Comparison of ENCODE assay signal across 1 cellular context in genomic region chr11:65791719-65792213, GRCh38.
TF ChIP-seq lines count a peak whose summit lies in the region.

No MANE protein-coding gene starts in this region.

TF ChIP-seq in HEK293T, 16 proteins besides CTCF, POLR2A, EP300 and RAD21 (continued from another document):
- TF ChIP-seq FOXK2 (IDR thresholded peaks at IDR 0.05) (no peak), FOXA1 (IDR thresholded peaks at IDR 0.05) (no peak), FOXM1 (IDR thresholded peaks at IDR 0.05; ENCODE audit: borderline replicate concordance) (no peak), L3MBTL2 (conservative IDR thresholded peaks at IDR 0.05) (no peak), CTBP1 (IDR thresholded peaks at IDR 0.05; ENCODE audit: borderline replicate concordance) (no peak)
TF ChIP-seq in HEK293T: peak in this region for 0.
